Comparison of ENCODE assay signal across 17 cellular contexts in the genomic region with DNA sequence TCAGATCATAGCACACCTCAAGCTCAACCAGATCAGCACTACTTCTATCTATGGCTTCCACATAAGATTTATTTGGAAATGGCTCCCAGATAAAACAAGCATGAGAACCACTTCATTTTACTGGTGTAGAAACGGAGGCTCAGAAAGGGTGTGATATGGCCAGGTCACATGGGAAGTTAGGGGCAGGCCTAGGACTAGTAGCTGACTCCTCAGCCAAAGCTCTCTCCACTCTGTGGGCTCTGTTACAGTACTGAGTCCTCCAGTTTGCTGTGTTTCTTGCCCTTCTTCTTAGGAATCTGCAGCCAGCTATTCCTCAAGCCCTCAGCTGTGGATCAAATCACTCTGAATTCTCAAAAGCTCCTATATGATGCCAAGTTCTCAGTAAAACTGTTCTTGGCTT. TPM values are rescaled to one million over a fixed set of nuclear protein-coding genes. Genes with fewer than 3 reads are reported as not detected.
DNase-seq lines count a peak whose midpoint lies in the region; ATAC-seq and TF ChIP-seq lines count a peak whose summit lies in the region.
"Had no signal": no experiment of that assay in that cellular context is flagged by ENCODE, and none has a peak within 500 bp of the region (broad histone marks: within the 10 kb centered on the region; RNA-seq: fewer than 3 reads in every experiment).

No MANE protein-coding gene starts in this region.

- H3K36me3 Mint-ChIP-seq in neural progenitor cell: no peaks in the 10 kb centered on the region

- no peak overlapping the region for H3K9ac ChIP-seq in muscle layer of colon (ENCODE audit: low read length)
- no peak overlapping the region for H3K9ac ChIP-seq in neural progenitor cell
- H3K9ac ChIP-seq: BLaER1 treated with 17β-estradiol and CSF1 and Interleukin-3, amounts not matched to agents 10 nM and 100 nM had no signal

- H3K4me3 ChIP-seq in muscle layer of colon (ENCODE audit: low read depth in 1 of 2, low read length in 2 of 2) (no peak overlapping the region), uterus (no peak overlapping the region), neural progenitor cell (no peak overlapping the region), H7 (ENCODE audit: insufficient read depth, low read depth, low read length) (no peak overlapping the region)
- H3K4me3 ChIP-seq: BLaER1 treated with 17β-estradiol and CSF1 and Interleukin-3, amounts not matched to agents 10 nM and 100 nM had no signal

- no peaks in the 10 kb centered on the region for H4K20me1 ChIP-seq in neural progenitor cell (ENCODE audit: low read depth)
- H4K20me1 ChIP-seq: BLaER1 treated with 17β-estradiol and CSF1 and Interleukin-3, amounts not matched to agents 10 nM and 100 nM had no signal

- no peak for TF ChIP-seq POLR2A in uterus (IDR thresholded peaks at IDR 0.05)

- H3K4me1 ChIP-seq in muscle layer of colon (ENCODE audit: insufficient read depth, low read length) (peaks cover 31% of the 10 kb centered on the region), uterus (peaks cover 0 to 7% of the 10 kb centered on the region in 2 donors), neural progenitor cell (no peaks in the 10 kb centered on the region)
- H3K4me1 ChIP-seq: BLaER1 treated with 17β-estradiol and CSF1 and Interleukin-3, amounts not matched to agents 10 nM and 100 nM had no signal

- H3K79me2 ChIP-seq in neural progenitor cell (ENCODE audit: low read depth): no peaks in the 10 kb centered on the region

- H3K27me3 Mint-ChIP-seq in neural progenitor cell (ENCODE audit: insufficient read depth, low read depth): peaks cover 3% of the 10 kb centered on the region

- H2AFZ ChIP-seq in neural progenitor cell (replicated peaks): no peak overlapping the region

- no peak overlapping the region for H3K4me3 Mint-ChIP-seq in neural progenitor cell
- H3K4me3 Mint-ChIP-seq: H9 had no signal

- H3K4me2 ChIP-seq in neural progenitor cell: no peak overlapping the region
- H3K4me2 ChIP-seq: BLaER1 treated with 17β-estradiol and CSF1 and Interleukin-3, amounts not matched to agents 10 nM and 100 nM had no signal

- H3K27ac ChIP-seq in muscle layer of colon (ENCODE audit: low read depth, low read length): peak overlapping the region; percentile 29
- H3K27ac ChIP-seq in uterus: peak overlapping the region; percentile 33 to 52
- no peak overlapping the region for H3K27ac ChIP-seq in neural progenitor cell
- H3K27ac ChIP-seq: BLaER1 treated with 17β-estradiol and CSF1 and Interleukin-3, amounts not matched to agents 10 nM and 100 nM had no signal

- no peaks in the 10 kb centered on the region for H3K36me3 ChIP-seq in muscle layer of colon (ENCODE audit: insufficient read depth, low read length)
- H3K36me3 ChIP-seq in uterus: no peaks in the 10 kb centered on the region
- H3K36me3 ChIP-seq in neural progenitor cell: no peaks in the 10 kb centered on the region
- no peaks in the 10 kb centered on the region for H3K36me3 ChIP-seq in H7 (replicated peaks; ENCODE audit: control insufficient read depth, insufficient read depth, low read length)
- H3K36me3 ChIP-seq: BLaER1 treated with 17β-estradiol and CSF1 and Interleukin-3, amounts not matched to agents 10 nM and 100 nM had no signal

- H3K27me3 ChIP-seq in muscle layer of colon (ENCODE audit: control insufficient read depth in 1 of 2, insufficient read depth in 2 of 2, low read length in 2 of 2): no peaks in the 10 kb centered on the region
- no peaks in the 10 kb centered on the region for H3K27me3 ChIP-seq in uterus
- no peaks in the 10 kb centered on the region for H3K27me3 ChIP-seq in neural progenitor cell
- H3K27me3 ChIP-seq in H7 (ENCODE audit: control insufficient read depth, insufficient read depth, low read length): no peaks in the 10 kb centered on the region
- H3K27me3 ChIP-seq: BLaER1 treated with 17β-estradiol and CSF1 and Interleukin-3, amounts not matched to agents 10 nM and 100 nM had no signal

- ATAC-seq in Right ventricle myocardium inferior (peak; percentile 56), left ventricle myocardium superior (peak; percentile 41)

- TF ChIP-seq CTCF in uterus (IDR thresholded peaks at IDR 0.05) (no peak), neural progenitor cell (IDR thresholded peaks at IDR 0.05) (no peak)

- no peaks in the 10 kb centered on the region for H3K9me3 ChIP-seq in muscle layer of colon (ENCODE audit: low read length)
- H3K9me3 ChIP-seq in uterus: no peaks in the 10 kb centered on the region
- H3K9me3 ChIP-seq in neural progenitor cell (ENCODE audit: low read depth): no peaks in the 10 kb centered on the region
- H3K9me3 ChIP-seq: BLaER1 treated with 17β-estradiol and CSF1 and Interleukin-3, amounts not matched to agents 10 nM and 100 nM had no signal

- H3K9me3 Mint-ChIP-seq in neural progenitor cell: no peaks in the 10 kb centered on the region
- H3K9me3 Mint-ChIP-seq: H9 had no signal

- no peaks in the 10 kb centered on the region for H3F3A ChIP-seq in neural progenitor cell (ENCODE audit: low read depth)

- H3K27ac Mint-ChIP-seq in neural progenitor cell: no peak overlapping the region

- DNase-seq in Right ventricle myocardium inferior (ENCODE audit: missing footprints): no peak
- DNase-seq in cardiac septum (ENCODE audit: low spot score): no peak
- no peak for DNase-seq in left ventricle myocardium superior
- DNase-seq in uterus: no peak
- DNase-seq in neural progenitor cell (ENCODE audit: low spot score): no peak
- DNase-seq in H7: no peak
- DNase-seq in NCI-H1092 treated with DMSO at 0.1 percent for 48 hours (lab: John Stamatoyannopoulos, UW): no peak
- DNase-seq: 8988T, DMS 273 treated with DMSO at 0.1 percent for 48 hours, H9, NCI-H1092, NCI-H187, NCI-H69 had no signal

- intact Hi-C loops in Right ventricle myocardium inferior (cut with DNase I) (no loop called here), cardiac septum (cut with DNase I) (no loop called here), left ventricle myocardium superior (cut with micrococcal nuclease) (no loop called here), uterus (cut with DNase I; ENCODE audit: low total_unique reads) (no loop called here)

- H3K4me1 Mint-ChIP-seq in neural progenitor cell: no peaks in the 10 kb centered on the region

RNA-seq across cellular contexts. Expression of gene ADGRF1, which starts 42.4 kb away (rescaled TPM):
- total RNA-seq in Right ventricle myocardium inferior (not detected), cardiac septum (not detected), left ventricle myocardium superior (not detected), uterus (under 1 TPM in 1 of 4 donors, not detected in 3; 0.35 TPM), neural progenitor cell (ENCODE audit: low replicate concordance) (not detected in 2 replicates)
- total RNA-seq in H7 (2014; rRNA removed; shearing (Covaris generic)): not detected in 2 replicates
- total RNA-seq: Daoy, H9, HT1080 had no signal
